ENCODE assay signal across 8 cellular contexts in genomic region chr16:24070851-24071250, GRCh38.
DNase-seq lines count a peak whose midpoint lies in the region; ATAC-seq, FAIRE-seq and TF ChIP-seq lines count a peak whose summit lies in the region.

No MANE protein-coding gene starts in this region.

- H3K27me3 Mint-ChIP-seq in GM23338 (ENCODE audit: insufficient read depth, low read depth, poor library complexity) = peaks cover under 1% of the 10 kb centered on the region
- H3K27me3 Mint-ChIP-seq in activated T-helper 2 cell treated with anti-CD3 and anti-CD28 coated beads, Interferon-gamma antibody, Interleukin-2, Interleukin-4, amounts not matched to agents 10 μg/mL and 5 μg/mL and 100 μg/mL, durations not matched to agents 14 hours and 24 hours and 36 hours (ENCODE audit: low read depth) = no peaks in the 10 kb centered on the region

- H3K36me3 Mint-ChIP-seq in GM23338 (ENCODE audit: low read depth) = no peaks in the 10 kb centered on the region
- no peaks in the 10 kb centered on the region for H3K36me3 Mint-ChIP-seq in activated T-helper 2 cell treated with anti-CD3 and anti-CD28 coated beads, Interferon-gamma antibody, Interleukin-2, Interleukin-4, amounts not matched to agents 10 μg/mL and 5 μg/mL and 100 μg/mL, durations not matched to agents 14 hours and 24 hours and 36 hours (ENCODE audit: low read depth)

- H3K27me3 ChIP-seq in GM23338 (ENCODE audit: insufficient read depth) = no peaks in the 10 kb centered on the region

- no peaks in the 10 kb centered on the region for H3K36me3 ChIP-seq in GM23338 (ENCODE audit: insufficient read depth)

- peaks cover 9% of the 10 kb centered on the region for H3K4me1 Mint-ChIP-seq in GM23338
- H3K4me1 Mint-ChIP-seq in activated T-helper 2 cell treated with anti-CD3 and anti-CD28 coated beads, Interferon-gamma antibody, Interleukin-2, Interleukin-4, amounts not matched to agents 10 μg/mL and 5 μg/mL and 100 μg/mL, durations not matched to agents 14 hours and 24 hours and 36 hours (ENCODE audit: low read depth) = peaks cover 20% of the 10 kb centered on the region

- peak; percentile 99 for ATAC-seq in GM23338
- no peak for ATAC-seq in GM18520 (IDR thresholded peaks at IDR 0.05; ENCODE audit: unreplicated experiment)

- H3K79me2 ChIP-seq in GM23338 (replicated peaks; ENCODE audit: insufficient read depth) = no peaks in the 10 kb centered on the region

- in situ Hi-C loops in astrocyte of the cerebellum (cut with HindIII; ENCODE audit: low sequenced_read_pairs) = no loop called here

- H3K4me3 ChIP-seq in GM23338 (no peak overlapping the region), astrocyte of the cerebellum (ENCODE audit: low read depth, low read length) (no peak overlapping the region)

- FAIRE-seq in RCC 7860 (lab: Jason Lieb, UNC) = no peak

- H3K27ac ChIP-seq in GM23338 (ENCODE audit: low read depth) = no peak overlapping the region

- no peaks in the 10 kb centered on the region for H3F3A ChIP-seq in GM23338 (replicated peaks; ENCODE audit: low read depth)

- H3K4me3 Mint-ChIP-seq in GM23338 = no peak overlapping the region
- H3K4me3 Mint-ChIP-seq in activated T-helper 2 cell treated with anti-CD3 and anti-CD28 coated beads, Interferon-gamma antibody, Interleukin-2, Interleukin-4, amounts not matched to agents 10 μg/mL and 5 μg/mL and 100 μg/mL, durations not matched to agents 14 hours and 24 hours and 36 hours (ENCODE audit: low read depth) = no peak overlapping the region

- intact Hi-C loops in activated T-helper 2 cell treated with anti-CD3 and anti-CD28 coated beads, Interferon-gamma antibody, Interleukin-2, Interleukin-4, amounts not matched to agents 10 μg/mL and 5 μg/mL and 100 μg/mL, durations not matched to agents 14 hours and 24 hours and 36 hours (cut with micrococcal nuclease) = loop anchor here (1.0 kb wide), 1 partner anchor 182 kb away; no protein-coding TSS in a partner anchor

- H3K9me3 Mint-ChIP-seq in GM23338 = no peaks in the 10 kb centered on the region
- no peaks in the 10 kb centered on the region for H3K9me3 Mint-ChIP-seq in activated T-helper 2 cell treated with anti-CD3 and anti-CD28 coated beads, Interferon-gamma antibody, Interleukin-2, Interleukin-4, amounts not matched to agents 10 μg/mL and 5 μg/mL and 100 μg/mL, durations not matched to agents 14 hours and 24 hours and 36 hours

- H3K4me1 ChIP-seq in GM23338 (ENCODE audit: insufficient read depth) = peaks cover 1% of the 10 kb centered on the region; the same call in 1 of the 2 replicates

- no peak overlapping the region for H3K4me2 ChIP-seq in GM23338

- peak; percentile 82 to 98 for TF ChIP-seq CTCF in GM23338 (conservative IDR thresholded peaks at IDR 0.05; ENCODE audit: low read depth in 2 of 2)
- peak; percentile 32 for TF ChIP-seq CTCF in astrocyte of the cerebellum (IDR thresholded peaks at IDR 0.05; ENCODE audit: low read depth, low read length, missing control alignments)

- H3K9me2 ChIP-seq in GM23338 (ENCODE audit: insufficient read depth) = no peaks in the 10 kb centered on the region

- H2AFZ ChIP-seq in GM23338 = no peak overlapping the region

- no peaks in the 10 kb centered on the region for H4K20me1 ChIP-seq in GM23338 (replicated peaks; ENCODE audit: insufficient read depth)

- H3K27ac Mint-ChIP-seq in GM23338 = no peak overlapping the region
- H3K27ac Mint-ChIP-seq in activated T-helper 2 cell treated with anti-CD3 and anti-CD28 coated beads, Interferon-gamma antibody, Interleukin-2, Interleukin-4, amounts not matched to agents 10 μg/mL and 5 μg/mL and 100 μg/mL, durations not matched to agents 14 hours and 24 hours and 36 hours = no peak overlapping the region

- peak; percentile 46 for DNase-seq in DMS153 treated with DMSO at 0.1 percent for 48 hours (lab: John Stamatoyannopoulos, UW; ENCODE audit: unreplicated experiment)
- peak; percentile 89 for DNase-seq in GM23338 (ENCODE audit: low spot score)
- peak; percentile 84 for DNase-seq in NCI-H82 (lab: John Stamatoyannopoulos, UW)
- no peak for DNase-seq in astrocyte of the cerebellum (ENCODE audit: low read depth)
- peak; percentile 65 for DNase-seq in left kidney (ENCODE audit: low read depth, low spot score)
- no peak for DNase-seq in activated T-helper 2 cell treated with anti-CD3 and anti-CD28 coated beads, Interferon-gamma antibody, Interleukin-2, Interleukin-4, amounts not matched to agents 10 μg/mL and 5 μg/mL and 100 μg/mL, durations not matched to agents 14 hours and 24 hours and 36 hours (ENCODE audit: low spot score)
- no peak for DNase-seq in RCC 7860 (ENCODE audit: low spot score)

TF ChIP-seq in GM23338, 12 proteins besides CTCF, POLR2A, EP300 and RAD21 (continues in another document):
- TF ChIP-seq ZNF331 (CRISPR knock-in tag; IDR thresholded peaks at IDR 0.05; ENCODE audit: low read depth) = no peak
- no peak for TF ChIP-seq EZH2 (IDR thresholded peaks at IDR 0.05; ENCODE audit: low read depth, unreplicated experiment)
- TF ChIP-seq ZNF114 (CRISPR knock-in tag; IDR thresholded peaks at IDR 0.05) = no peak
- TF ChIP-seq EZH2phosphoT487 (IDR thresholded peaks at IDR 0.05; ENCODE audit: unreplicated experiment) = no peak
- TF ChIP-seq JUNB (IDR thresholded peaks at IDR 0.05; ENCODE audit: unreplicated experiment) = no peak
- no peak for TF ChIP-seq NANOG (IDR thresholded peaks at IDR 0.05; ENCODE audit: borderline replicate concordance)
- TF ChIP-seq ETS1 (IDR thresholded peaks at IDR 0.05) = no peak
- no peak for TF ChIP-seq STAT1 (IDR thresholded peaks at IDR 0.05; ENCODE audit: unreplicated experiment)
- TF ChIP-seq CREB1 (CRISPR knock-in tag; IDR thresholded peaks at IDR 0.05; ENCODE audit: low read depth) = no peak
- TF ChIP-seq REST (IDR thresholded peaks at IDR 0.05; ENCODE audit: unreplicated experiment) = no peak
- no peak for TF ChIP-seq POLR2AphosphoS5 (IDR thresholded peaks at IDR 0.05; ENCODE audit: low read depth)

Comparison
In these comparisons a context has a peak if more than half of its experiments do, and no peak if none do; other contexts are left out.
1. DNase-seq: peak in DMS153 treated with DMSO at 0.1 percent for 48 hours (single experiment), GM23338 (single experiment), NCI-H82 (single experiment) and left kidney (single experiment); none in astrocyte of the cerebellum (single experiment), activated T-helper 2 cell treated with anti-CD3 and anti-CD28 coated beads, Interferon-gamma antibody, Interleukin-2, Interleukin-4, amounts not matched to agents 10 μg/mL and 5 μg/mL and 100 μg/mL, durations not matched to agents 14 hours and 24 hours and 36 hours (single experiment) and RCC 7860 (single experiment).